ENCODE assay signal across 8 cellular contexts in genomic region chr7:99409192-99409572, GRCh38. TPM values are rescaled to one million over a fixed set of nuclear protein-coding genes. Genes with fewer than 3 reads are reported as not detected.
DNase-seq lines count a peak whose midpoint lies in the region; ATAC-seq, FAIRE-seq and TF ChIP-seq lines count a peak whose summit lies in the region.

No MANE protein-coding gene starts in this region.

- H3K9me2 ChIP-seq in GM23338 (ENCODE audit: insufficient read depth) = no peaks in the 10 kb centered on the region

- TF ChIP-seq CTCF in CD4-positive, alpha-beta T cell (IDR thresholded peaks at IDR 0.05) = no peak
- TF ChIP-seq CTCF in GM23338 (conservative IDR thresholded peaks at IDR 0.05; ENCODE audit: low read depth in 2 of 2) (no peak), epithelial cell of proximal tubule (conservative IDR thresholded peaks at IDR 0.05; ENCODE audit: low read depth, low read length) (no peak), pancreas (IDR thresholded peaks at IDR 0.05) (no peak)

- DNase-seq in CD4-positive, alpha-beta T cell = no peak
- DNase-seq in GM23338 (ENCODE audit: low spot score) (no peak), SJCRH30 (peak in 1 of 2 experiments; percentile 24), epithelial cell of proximal tubule (ENCODE audit: low read depth) (no peak), pancreas (no peak), T1000 (lab: John Stamatoyannopoulos, UW) (no peak), NCI-H226 (no peak), NCI-H774 (lab: John Stamatoyannopoulos, UW) (no peak)

- intact Hi-C loops in CD4-positive, alpha-beta T cell (cut with DNase I, micrococcal nuclease) = loop anchor here (1.0 to 10.0 kb wide), 7 partner anchors 16 to 96 kb away; partner anchors contain the start of genes ARPC1A (in 1 of the 2), ATP5MF (in 1 of the 2) and ZKSCAN5 (in 1 of the 2)
- intact Hi-C loops in pancreas (cut with DNase I) = no loop called here

- peak overlapping the region; percentile 90 for H3K4me2 ChIP-seq in GM23338

- no peaks in the 10 kb centered on the region for H3K9me3 ChIP-seq in CD4-positive, alpha-beta T cell (ENCODE audit: control insufficient read depth, low read length)
- H3K9me3 ChIP-seq in SJCRH30 (replicated peaks) = no peaks in the 10 kb centered on the region
- H3K9me3 ChIP-seq in pancreas = no peaks in the 10 kb centered on the region

- H3K36me3 ChIP-seq in GM23338 (ENCODE audit: insufficient read depth) (peaks cover 33% of the 10 kb centered on the region), SJCRH30 (peaks cover 34% of the 10 kb centered on the region), pancreas (peaks cover 0 to 35% (median 0%) of the 10 kb centered on the region in 3 donors)

- H4K20me1 ChIP-seq in GM23338 (replicated peaks; ENCODE audit: insufficient read depth) = peaks cover 53% of the 10 kb centered on the region

- H3K27ac ChIP-seq in CD4-positive, alpha-beta T cell (ENCODE audit: low read depth, low read length) = peak overlapping the region; percentile 98
- H3K27ac ChIP-seq in GM23338 (ENCODE audit: low read depth) = peak overlapping the region; percentile 88
- peak overlapping the region; percentile 100 for H3K27ac ChIP-seq in SJCRH30
- peak overlapping the region; percentile 97 to 100 (median 98) for H3K27ac ChIP-seq in pancreas

- WGBS in pancreas, 2 donors = 0 to 1% methylated on average over 18 of the region's 18 CpGs

- H2AFZ ChIP-seq in GM23338 = no peak overlapping the region

- H3K4me1 ChIP-seq in GM23338 (ENCODE audit: insufficient read depth) = peaks cover 21% of the 10 kb centered on the region
- peaks cover 8% of the 10 kb centered on the region for H3K4me1 ChIP-seq in SJCRH30
- H3K4me1 ChIP-seq in pancreas = peaks cover 17 to 29% (median 24%) of the 10 kb centered on the region in 3 donors

- POLR2A ChIA-PET in CD4-positive, alpha-beta T cell (lab: Charles Lee) = interaction anchor here (0.6 to 4.2 kb wide), 33 partner anchors 10 to 1020 kb away, joined by 3 to 105 read pairs (median 5); partner anchors contain the start of genes ARPC1A, ARPC1B, ATP5MF and CPSF4

- H3K27ac Mint-ChIP-seq in CD4-positive, alpha-beta T cell = peak overlapping the region; percentile 87
- peak overlapping the region; percentile 100 for H3K27ac Mint-ChIP-seq in GM23338

- peaks cover 68% of the 10 kb centered on the region for H3K36me3 Mint-ChIP-seq in CD4-positive, alpha-beta T cell (ENCODE audit: low read depth)
- H3K36me3 Mint-ChIP-seq in GM23338 (ENCODE audit: low read depth) = peaks cover 60% of the 10 kb centered on the region

- H3K79me2 ChIP-seq in GM23338 (replicated peaks; ENCODE audit: insufficient read depth) = peaks cover 67% of the 10 kb centered on the region

- H3K4me3 ChIP-seq in GM23338 = peak overlapping the region; percentile 88
- peak overlapping the region; percentile 87 for H3K4me3 ChIP-seq in SJCRH30
- peak overlapping the region; percentile 95 for H3K4me3 ChIP-seq in epithelial cell of proximal tubule (ENCODE audit: low read depth, low read length)
- H3K4me3 ChIP-seq in pancreas = peak overlapping the region; percentile 90 to 100 (median 99)

- FAIRE-seq in pancreas (lab: Jason Lieb, UNC) = no peak

- H3K4me1 Mint-ChIP-seq in CD4-positive, alpha-beta T cell (ENCODE audit: low read depth) = peaks cover 52% of the 10 kb centered on the region
- peaks cover 21% of the 10 kb centered on the region for H3K4me1 Mint-ChIP-seq in GM23338

- peak; percentile 28 for ATAC-seq in CD4-positive, alpha-beta T cell (ENCODE audit: poor library complexity)
- ATAC-seq in GM23338 = no peak
- no peak for ATAC-seq in pancreas

- H3K27me3 Mint-ChIP-seq in CD4-positive, alpha-beta T cell = no peaks in the 10 kb centered on the region
- peaks cover 6% of the 10 kb centered on the region for H3K27me3 Mint-ChIP-seq in GM23338 (ENCODE audit: insufficient read depth, low read depth, poor library complexity)

- H3K9me3 Mint-ChIP-seq in CD4-positive, alpha-beta T cell = no peaks in the 10 kb centered on the region
- no peaks in the 10 kb centered on the region for H3K9me3 Mint-ChIP-seq in GM23338

- peak overlapping the region; percentile 93 for H3K4me3 Mint-ChIP-seq in CD4-positive, alpha-beta T cell
- peak overlapping the region; percentile 95 for H3K4me3 Mint-ChIP-seq in GM23338

- H3K27me3 ChIP-seq in CD4-positive, alpha-beta T cell (ENCODE audit: control insufficient read depth, insufficient read depth, low read length) = no peaks in the 10 kb centered on the region
- H3K27me3 ChIP-seq in GM23338 (ENCODE audit: insufficient read depth) (no peaks in the 10 kb centered on the region), SJCRH30 (no peaks in the 10 kb centered on the region), pancreas (no peaks in the 10 kb centered on the region)

- peaks cover 33% of the 10 kb centered on the region for H3F3A ChIP-seq in GM23338 (replicated peaks; ENCODE audit: low read depth)

- CTCF ChIA-PET in CD4-positive, alpha-beta T cell (lab: Charles Lee) = interaction anchor here (0.9 kb wide), 1 partner anchor 43 kb away, joined by 5 read pairs; no protein-coding TSS in a partner anchor

TF ChIP-seq in GM23338, 12 proteins besides CTCF, POLR2A, EP300 and RAD21 (continues in another document):
- no peak for TF ChIP-seq EZH2phosphoT487 (IDR thresholded peaks at IDR 0.05; ENCODE audit: unreplicated experiment)
- TF ChIP-seq JUNB (IDR thresholded peaks at IDR 0.05; ENCODE audit: unreplicated experiment) = no peak
- no peak for TF ChIP-seq ZNF331 (CRISPR knock-in tag; IDR thresholded peaks at IDR 0.05; ENCODE audit: low read depth)
- no peak for TF ChIP-seq ETS1 (IDR thresholded peaks at IDR 0.05)

RNA-seq across cellular contexts. Expression of gene BUD31, which starts 0.4 kb away (rescaled TPM):
- 100 to 1,000 TPM; 147 to 153 TPM for total RNA-seq in CD4-positive, alpha-beta T cell
- 77.1 and 98.5 TPM in 2 replicates for total RNA-seq in GM23338 (2014; rRNA removed; shearing (Covaris generic))
- polyA plus RNA-seq in GM23338 (2016; fragmentation: Nextera tagmentation; extraction: Ambion mirVana) = 227 and 247 TPM in 2 replicates
- 132 and 136 TPM in 2 replicates for total RNA-seq in SJCRH30 (2014; rRNA removed; shearing (Covaris generic))
- 134 and 136 TPM in 2 replicates for total RNA-seq in epithelial cell of proximal tubule
- 10 to 100 TPM; 26.8 to 44.7 (median 28.9) TPM for total RNA-seq in pancreas
- 10 to 100 TPM; 65.7 to 71.7 TPM for polyA plus RNA-seq in pancreas

RNA-seq across cellular contexts. Expression of gene PDAP1, which starts 0.8 kb away (rescaled TPM):
- total RNA-seq in CD4-positive, alpha-beta T cell = 10 to 100 TPM; 35.0 to 38.0 TPM
- total RNA-seq in GM23338 (2014; rRNA removed; shearing (Covaris generic)) = 93.1 and 125 TPM in 2 replicates
- polyA plus RNA-seq in GM23338 (2016; fragmentation: Nextera tagmentation; extraction: Ambion mirVana) = 134 and 205 TPM in 2 replicates
- 72.8 and 76.8 TPM in 2 replicates for total RNA-seq in SJCRH30 (2014; rRNA removed; shearing (Covaris generic))
- total RNA-seq in epithelial cell of proximal tubule = 123 and 159 TPM in 2 replicates
- 10 to 100 TPM; 27.8 to 53.7 (median 38.2) TPM for total RNA-seq in pancreas
- 10 to 100 TPM; 46.7 to 84.6 TPM for polyA plus RNA-seq in pancreas

RNA-seq across cellular contexts. Expression of gene PTCD1, which starts 29.4 kb away (rescaled TPM):
- 1 to 10 TPM; 4.8 to 5.3 TPM for total RNA-seq in CD4-positive, alpha-beta T cell
- total RNA-seq in GM23338 (2014; rRNA removed; shearing (Covaris generic)) = 12.2 and 18.1 TPM in 2 replicates
- polyA plus RNA-seq in GM23338 (2016; fragmentation: Nextera tagmentation; extraction: Ambion mirVana) (10.7 and 13.4 TPM in 2 replicates), pancreas (1 to 10 TPM; 3.9 to 4.0 TPM)
- total RNA-seq in SJCRH30 (2014; rRNA removed; shearing (Covaris generic)) = 7.5 and 8.2 TPM in 2 replicates
- total RNA-seq in epithelial cell of proximal tubule (4.0 and 7.2 TPM in 2 replicates), pancreas (1 to 10 TPM; 1.4 to 3.6 (median 2.3) TPM)

RNA-seq across cellular contexts. Expression of gene CPSF4, which starts 29.6 kb away (rescaled TPM):
- 10 to 100 TPM; 28.1 to 31.7 TPM for total RNA-seq in CD4-positive, alpha-beta T cell
- 88.0 and 93.2 TPM in 2 replicates for total RNA-seq in GM23338 (2014; rRNA removed; shearing (Covaris generic))
- polyA plus RNA-seq in GM23338 (2016; fragmentation: Nextera tagmentation; extraction: Ambion mirVana) = 33.4 and 34.3 TPM in 2 replicates
- total RNA-seq in SJCRH30 (2014; rRNA removed; shearing (Covaris generic)) = 58.9 and 76.8 TPM in 2 replicates
- 15.8 and 43.1 TPM in 2 replicates for total RNA-seq in epithelial cell of proximal tubule
- 10 to 100 TPM; 15.2 to 26.2 (median 21.5) TPM for total RNA-seq in pancreas
- 10 to 100 TPM; 29.2 to 42.5 TPM for polyA plus RNA-seq in pancreas

RNA-seq across cellular contexts. Expression of gene ARPC1B, which starts 34.7 kb away (rescaled TPM):
- total RNA-seq in CD4-positive, alpha-beta T cell = 10 to 100 TPM; 58.8 to 66.6 TPM
- 93.2 and 132 TPM in 2 replicates for total RNA-seq in GM23338 (2014; rRNA removed; shearing (Covaris generic))
- polyA plus RNA-seq in GM23338 (2016; fragmentation: Nextera tagmentation; extraction: Ambion mirVana) (89.7 and 101 TPM in 2 replicates), pancreas (10 to 100 TPM; 50.3 to 59.6 TPM)
- total RNA-seq in SJCRH30 (2014; rRNA removed; shearing (Covaris generic)) = 40.9 and 42.2 TPM in 2 replicates
- total RNA-seq in epithelial cell of proximal tubule (378 and 509 TPM in 2 replicates), pancreas (10 to 100 TPM; 14.4 to 70.4 (median 29.6) TPM)

Comparison
In these comparisons a context has a peak if more than half of its experiments do, and no peak if none do; other contexts are left out.
1. intact Hi-C loops: an anchor here in CD4-positive, alpha-beta T cell (1.0 to 10.0 kb wide); none called in pancreas.